ENCODE assay signal across 9 cellular contexts in genomic region chr9:123339666-123340414, GRCh38. TPM values are rescaled to one million over a fixed set of nuclear protein-coding genes. Genes with fewer than 3 reads are reported as not detected.
DNase-seq lines count a peak whose midpoint lies in the region; ATAC-seq lines count a peak whose summit lies in the region.
"Had no signal": no experiment of that assay in that cellular context is flagged by ENCODE, and none has a peak within 500 bp of the region (broad histone marks: within the 10 kb centered on the region; RNA-seq: fewer than 3 reads in every experiment).

No MANE protein-coding gene starts in this region.

- DNase-seq in Right ventricle myocardium inferior (ENCODE audit: missing footprints) (peak; percentile 28), cardiac septum (ENCODE audit: low spot score) (no peak), iris pigment epithelial cell (ENCODE audit: low read depth) (peak; percentile 16), NCI-H1092 treated with DMSO at 0.1 percent for 48 hours (lab: John Stamatoyannopoulos, UW) (no peak)
- DNase-seq in activated CD4-positive, alpha-beta T cell treated with anti-CD3 and anti-CD28 coated beads, Interleukin-2, amount 50 U/mL, for 48 hours = peak; percentile 74 to 81
- peak; percentile 8 to 17 for DNase-seq in stimulated activated CD8-positive, alpha-beta memory T cell treated with anti-CD3 and anti-CD28 coated beads, Interleukin-4, amount 100 ng/mL, for 1 hour (ENCODE audit: low read depth in 2 of 2, low spot score in 1 of 2)
- DNase-seq in effector CD4-positive, alpha-beta T cell = no peak

- intact Hi-C loops in Right ventricle myocardium inferior (cut with DNase I) (loop anchor here (10.0 kb wide), 3 partner anchors 75 to 225 kb away; partner anchors contain the start of gene STRBP), cardiac septum (cut with DNase I) (loop anchor here (5.0 to 10.0 kb wide), 3 partner anchors 58 to 225 kb away; partner anchors contain the start of gene STRBP)

- ATAC-seq in Right ventricle myocardium inferior (peak; percentile 68), HG03432 (IDR thresholded peaks at IDR 0.05; ENCODE audit: unreplicated experiment) (peak; percentile 49)

RNA-seq across cellular contexts. Expression of gene CRB2, which starts 16.2 kb away (rescaled TPM):
- total RNA-seq in Right ventricle myocardium inferior (0.08 TPM), cardiac septum (not detected)
- total RNA-seq: dermis microvascular lymphatic vessel endothelial cell had no signal

Comparison
In these comparisons a context has a peak if more than half of its experiments do, and no peak if none do; other contexts are left out.
1. DNase-seq: peak in Right ventricle myocardium inferior (single experiment), activated CD4-positive, alpha-beta T cell treated with anti-CD3 and anti-CD28 coated beads, Interleukin-2, amount 50 U/mL, for 48 hours (2 of 2), iris pigment epithelial cell (single experiment) and stimulated activated CD8-positive, alpha-beta memory T cell treated with anti-CD3 and anti-CD28 coated beads, Interleukin-4, amount 100 ng/mL, for 1 hour (2 of 2); none in cardiac septum (single experiment), NCI-H1092 treated with DMSO at 0.1 percent for 48 hours (single experiment) and effector CD4-positive, alpha-beta T cell (single experiment).